1 cellular context compared by ENCODE assay signal in the genomic region with DNA sequence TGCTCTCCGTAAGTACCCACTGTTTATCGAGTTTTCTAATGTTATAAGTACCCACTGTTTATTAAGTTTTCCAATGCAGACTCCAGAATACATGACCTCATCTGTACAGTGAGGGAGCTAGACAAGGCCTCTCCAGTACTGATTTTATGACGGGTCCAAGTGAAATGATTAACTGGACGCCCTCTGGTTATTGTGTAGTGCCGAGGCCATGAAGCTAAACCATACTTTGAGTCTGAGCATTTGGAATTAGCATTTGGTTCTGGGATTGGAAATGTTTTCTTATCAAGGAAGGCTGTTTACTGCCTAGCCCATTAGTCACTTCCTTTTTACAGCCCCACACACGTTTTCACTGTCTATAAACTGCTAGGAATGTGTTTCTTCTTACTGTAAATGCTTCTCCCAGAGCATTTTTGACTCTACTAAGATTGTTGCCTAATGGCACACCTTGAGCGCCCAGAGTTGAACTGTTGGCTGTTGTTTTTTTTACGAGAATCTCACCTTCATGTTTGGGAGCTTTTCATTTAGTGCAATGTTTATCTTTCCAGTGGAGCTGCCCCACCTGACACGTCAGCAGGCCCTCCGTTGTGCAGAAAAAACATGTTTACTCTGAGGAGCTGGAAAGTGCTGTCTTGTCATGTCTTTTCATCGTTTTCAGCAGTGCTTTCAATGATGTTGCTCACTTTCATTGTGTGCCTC.
TF ChIP-seq lines count a peak whose summit lies in the region.

No MANE protein-coding gene starts in this region.

TF ChIP-seq in A549, 52 proteins besides CTCF, POLR2A, EP300 and RAD21 (continued from another document):
- TF ChIP-seq, protein P1, sequence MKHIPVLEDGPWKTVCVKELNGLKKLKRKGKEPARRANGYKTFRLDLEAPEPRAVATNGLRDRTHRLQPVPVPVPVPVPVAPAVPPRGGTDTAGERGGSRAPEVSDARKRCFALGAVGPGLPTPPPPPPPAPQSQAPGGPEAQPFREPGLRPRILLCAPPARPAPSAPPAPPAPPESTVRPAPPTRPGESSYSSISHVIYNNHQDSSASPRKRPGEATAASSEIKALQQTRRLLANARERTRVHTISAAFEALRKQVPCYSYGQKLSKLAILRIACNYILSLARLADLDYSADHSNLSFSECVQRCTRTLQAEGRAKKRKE (CRISPR knock-in tag; IDR thresholded peaks at IDR 0.05; ENCODE audit: low read depth) = no peak
- TF ChIP-seq, protein P2, sequence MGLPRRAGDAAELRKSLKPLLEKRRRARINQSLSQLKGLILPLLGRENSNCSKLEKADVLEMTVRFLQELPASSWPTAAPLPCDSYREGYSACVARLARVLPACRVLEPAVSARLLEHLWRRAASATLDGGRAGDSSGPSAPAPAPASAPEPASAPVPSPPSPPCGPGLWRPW (IDR thresholded peaks at IDR 0.05) = no peak
- no peak for TF ChIP-seq NFE2L2 (conservative IDR thresholded peaks at IDR 0.05; ENCODE audit: low read length)
- TF ChIP-seq HOXB13 (CRISPR knock-in tag; IDR thresholded peaks at IDR 0.05; ENCODE audit: low read depth) = no peak
- no peak for TF ChIP-seq EHF (CRISPR knock-in tag; IDR thresholded peaks at IDR 0.05)
